In the genomic region with DNA sequence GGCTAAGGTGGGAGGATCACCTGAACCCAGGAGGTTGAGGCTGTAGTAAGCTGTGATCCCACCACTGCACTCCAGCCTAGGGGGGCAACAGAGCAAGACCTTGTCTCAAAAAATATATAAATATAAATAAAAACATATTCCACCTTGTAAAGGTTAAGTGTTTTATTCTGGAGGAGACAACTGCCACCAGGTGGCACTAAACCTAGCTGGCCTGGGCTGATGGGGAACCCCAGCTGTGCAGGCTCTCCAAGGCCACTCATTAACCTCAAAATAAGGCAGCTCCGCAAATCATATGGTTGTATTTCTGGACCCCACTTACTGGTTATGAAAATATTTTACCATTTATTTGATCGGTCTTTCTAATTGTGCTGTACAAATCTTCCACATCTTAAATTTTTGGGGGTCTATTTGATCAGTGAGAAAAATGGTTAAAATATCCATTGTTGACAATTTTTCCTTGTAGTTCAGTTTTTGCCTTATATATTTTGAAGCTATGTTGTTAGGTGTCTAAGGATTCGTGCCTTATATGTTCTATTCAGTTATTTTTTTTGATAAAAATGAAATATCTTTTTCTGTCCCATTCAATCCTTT, we compare ENCODE assay signal across 1 cellular context.
TF ChIP-seq lines count a peak whose summit lies in the region.

No MANE protein-coding gene starts in this region.

TF ChIP-seq in K562, 482 proteins besides CTCF, POLR2A, EP300 and RAD21:
- TF ChIP-seq ZNF431 (CRISPR knock-in tag; IDR thresholded peaks at IDR 0.05) (peak; percentile 94), MNT (conservative IDR thresholded peaks at IDR 0.05) (no peak), SPI1 (IDR thresholded peaks at IDR 0.05; ENCODE audit: borderline replicate concordance, low read depth, low read length) (peak; percentile 35; the same call in 1 of the 2 replicates), KLF13 (tag; IDR thresholded peaks at IDR 0.05; ENCODE audit: borderline replicate concordance, low read depth) (no peak), TFAP4 (CRISPR knock-in tag; IDR thresholded peaks at IDR 0.05; ENCODE audit: borderline replicate concordance) (peak; percentile 75), SMC3 (conservative IDR thresholded peaks at IDR 0.05; ENCODE audit: insufficient read depth, low read depth, low read length) (peak; percentile 85), ESRRB (CRISPR knock-in tag; IDR thresholded peaks at IDR 0.05; ENCODE audit: borderline replicate concordance) (no peak), DEAF1 (CRISPR knock-in tag; IDR thresholded peaks at IDR 0.05) (peak; percentile 44; the same call in 1 of the 2 replicates)
- TF ChIP-seq, protein P1, sequence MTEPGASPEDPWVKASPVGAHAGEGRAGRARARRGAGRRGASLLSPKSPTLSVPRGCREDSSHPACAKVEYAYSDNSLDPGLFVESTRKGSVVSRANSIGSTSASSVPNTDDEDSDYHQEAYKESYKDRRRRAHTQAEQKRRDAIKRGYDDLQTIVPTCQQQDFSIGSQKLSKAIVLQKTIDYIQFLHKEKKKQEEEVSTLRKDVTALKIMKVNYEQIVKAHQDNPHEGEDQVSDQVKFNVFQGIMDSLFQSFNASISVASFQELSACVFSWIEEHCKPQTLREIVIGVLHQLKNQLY (CRISPR knock-in tag; conservative IDR thresholded peaks at IDR 0.05) = no peak
- TF ChIP-seq, protein P2, sequence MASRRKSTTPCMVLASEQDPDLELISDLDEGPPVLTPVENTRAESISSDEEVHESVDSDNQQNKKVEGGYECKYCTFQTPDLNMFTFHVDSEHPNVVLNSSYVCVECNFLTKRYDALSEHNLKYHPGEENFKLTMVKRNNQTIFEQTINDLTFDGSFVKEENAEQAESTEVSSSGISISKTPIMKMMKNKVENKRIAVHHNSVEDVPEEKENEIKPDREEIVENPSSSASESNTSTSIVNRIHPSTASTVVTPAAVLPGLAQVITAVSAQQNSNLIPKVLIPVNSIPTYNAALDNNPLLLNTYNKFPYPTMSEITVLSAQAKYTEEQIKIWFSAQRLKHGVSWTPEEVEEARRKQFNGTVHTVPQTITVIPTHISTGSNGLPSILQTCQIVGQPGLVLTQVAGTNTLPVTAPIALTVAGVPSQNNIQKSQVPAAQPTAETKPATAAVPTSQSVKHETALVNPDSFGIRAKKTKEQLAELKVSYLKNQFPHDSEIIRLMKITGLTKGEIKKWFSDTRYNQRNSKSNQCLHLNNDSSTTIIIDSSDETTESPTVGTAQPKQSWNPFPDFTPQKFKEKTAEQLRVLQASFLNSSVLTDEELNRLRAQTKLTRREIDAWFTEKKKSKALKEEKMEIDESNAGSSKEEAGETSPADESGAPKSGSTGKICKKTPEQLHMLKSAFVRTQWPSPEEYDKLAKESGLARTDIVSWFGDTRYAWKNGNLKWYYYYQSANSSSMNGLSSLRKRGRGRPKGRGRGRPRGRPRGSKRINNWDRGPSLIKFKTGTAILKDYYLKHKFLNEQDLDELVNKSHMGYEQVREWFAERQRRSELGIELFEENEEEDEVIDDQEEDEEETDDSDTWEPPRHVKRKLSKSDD (conservative IDR thresholded peaks at IDR 0.05; ENCODE audit: low read length) = no peak
TF ChIP-seq in K562: peak in this region for 5.
